19 cellular contexts compared by ENCODE assay signal in genomic region chr13:43831088-43831487, GRCh38. TPM values are rescaled to one million over a fixed set of nuclear protein-coding genes. Genes with fewer than 3 reads are reported as not detected.
DNase-seq lines count a peak whose midpoint lies in the region; ATAC-seq and TF ChIP-seq lines count a peak whose summit lies in the region.
"Had no signal": no experiment of that assay in that cellular context is flagged by ENCODE, and none has a peak within 500 bp of the region (broad histone marks: within the 10 kb centered on the region; RNA-seq: fewer than 3 reads in every experiment).

No MANE protein-coding gene starts in this region.

- H2AK5ac ChIP-seq in mesenchymal stem cell (ENCODE audit: low read length, severe bottlenecking): no peak overlapping the region

- DNase-seq in Daoy (ENCODE audit: low read depth): peak; percentile 2
- peak; percentile 43 for DNase-seq in NCI-H69 (lab: John Stamatoyannopoulos, UW)
- peak; percentile 38 for DNase-seq in epithelial cell of esophagus (ENCODE audit: low read depth)
- DNase-seq in mesenchymal stem cell: peak; percentile 34
- no peak for DNase-seq in HEK293T (ENCODE audit: extremely low spot score)
- DNase-seq in aorta: no peak
- DNase-seq: activated B cell treated with CpG ODN at 0.5 μM for 24 hours; activated CD8-positive, alpha-beta T cell treated with anti-CD3 and anti-CD28 coated beads, Interleukin-2, amount 10 ng/mL, durations not matched to agents 7 days and 5 days; activated naive CD8-positive, alpha-beta T cell treated with anti-CD3 and anti-CD28 coated beads for 36 hours; activated T-cell treated with anti-CD3 and anti-CD28 coated beads, Interleukin-2, amount 50 U/mL, for 72 hours; DMS79 treated with DMSO at 0.1 percent for 48 hours; GOT3; mucosa of descending colon; NCI-H1930; NCI-H524 treated with DMSO at 0.1 percent for 48 hours; SJCRH30 had no signal

- no peak overlapping the region for H3K4me2 ChIP-seq in mesenchymal stem cell (ENCODE audit: low read length, poor library complexity, severe bottlenecking)

- no peak overlapping the region for H2BK120ac ChIP-seq in mesenchymal stem cell (ENCODE audit: low read depth, low read length)

- H3K4me3 ChIP-seq in epithelial cell of esophagus (ENCODE audit: low read length) (no peak overlapping the region), mesenchymal stem cell (ENCODE audit: insufficient read depth in 1 of 2, low read depth in 1 of 2, low read length in 2 of 2) (peak overlapping the region in 1 of 2 experiments; percentile 64), aorta (ENCODE audit: low read length in 2 of 2) (no peak overlapping the region)
- H3K4me3 ChIP-seq: mucosa of descending colon, SJCRH30 had no signal

- no peak overlapping the region for H4K91ac ChIP-seq in mesenchymal stem cell (ENCODE audit: low read length)

- no peak overlapping the region for H3K14ac ChIP-seq in mesenchymal stem cell (ENCODE audit: low read length in 2 of 2)

- no peaks in the 10 kb centered on the region for H3K36me3 ChIP-seq in mesenchymal stem cell (ENCODE audit: control insufficient read depth in 1 of 2, insufficient read depth in 2 of 2, low read depth in 1 of 2, low read length in 2 of 2)
- no peaks in the 10 kb centered on the region for H3K36me3 ChIP-seq in aorta (ENCODE audit: control insufficient read depth in 1 of 2, insufficient read depth in 2 of 2, low read length in 1 of 2)
- H3K36me3 ChIP-seq: SJCRH30 had no signal

- H3K27ac ChIP-seq in mesenchymal stem cell (ENCODE audit: low read length, poor library complexity, severe bottlenecking): no peak overlapping the region
- no peak overlapping the region for H3K27ac ChIP-seq in aorta (ENCODE audit: low read depth in 1 of 2, low read length in 2 of 2)
- H3K27ac ChIP-seq: SJCRH30 had no signal

- peak overlapping the region; percentile 80 for H3K9ac ChIP-seq in mesenchymal stem cell (ENCODE audit: low read length)

- no peak overlapping the region for H3K18ac ChIP-seq in mesenchymal stem cell (ENCODE audit: low read depth in 1 of 2, low read length in 2 of 2)

- H3K4me1 ChIP-seq in mesenchymal stem cell (ENCODE audit: control insufficient read depth, insufficient read depth, low read depth, low read length) (no peaks in the 10 kb centered on the region), aorta (ENCODE audit: control insufficient read depth in 1 of 2, insufficient read depth in 2 of 2, low read length in 2 of 2) (no peaks in the 10 kb centered on the region)
- H3K4me1 ChIP-seq: SJCRH30 had no signal

- WGBS in mesenchymal stem cell: 74% methylated on average over 1 of the region's 2 CpGs
- WGBS in aorta, 2 donors: 26 to 34% methylated on average over 2 of the region's 2 CpGs

- H2BK15ac ChIP-seq in mesenchymal stem cell (ENCODE audit: low read depth, poor library complexity, severe bottlenecking): no peak overlapping the region

- CTCF ChIA-PET in HEK293T (lab: Yijun Ruan, JAX): no interaction called here

- H3K9me3 ChIP-seq in mesenchymal stem cell (ENCODE audit: control insufficient read depth, low read length) (no peaks in the 10 kb centered on the region), aorta (ENCODE audit: control insufficient read depth, low read length) (no peaks in the 10 kb centered on the region)
- H3K9me3 ChIP-seq: mucosa of descending colon, SJCRH30 had no signal

- no peak overlapping the region for H3K4ac ChIP-seq in mesenchymal stem cell (ENCODE audit: low read depth in 1 of 2, low read length in 2 of 2)

- no peak overlapping the region for H4K8ac ChIP-seq in mesenchymal stem cell (ENCODE audit: low read length)

- H3K79me1 ChIP-seq in mesenchymal stem cell (replicated peaks; ENCODE audit: low read length, poor library complexity, severe bottlenecking): no peaks in the 10 kb centered on the region

- H3K23ac ChIP-seq in mesenchymal stem cell (ENCODE audit: low read length in 2 of 2): no peak overlapping the region

- H3K27me3 ChIP-seq in mesenchymal stem cell (ENCODE audit: control insufficient read depth in 1 of 2, insufficient read depth in 1 of 2, low read length in 2 of 2) (no peaks in the 10 kb centered on the region), aorta (ENCODE audit: control insufficient read depth in 1 of 2, insufficient read depth in 2 of 2, low read length in 1 of 2) (no peaks in the 10 kb centered on the region)
- H3K27me3 ChIP-seq: SJCRH30 had no signal

- H2BK12ac ChIP-seq in mesenchymal stem cell (ENCODE audit: low read length in 2 of 2): no peak overlapping the region

- H2AFZ ChIP-seq in mesenchymal stem cell (ENCODE audit: low read depth, low read length): no peak overlapping the region

- ATAC-seq in HG03460 (IDR thresholded peaks at IDR 0.05; ENCODE audit: unreplicated experiment): no peak
- ATAC-seq in aorta (ENCODE audit: low FRiP score): no peak
- ATAC-seq in GM19397 (IDR thresholded peaks at IDR 0.05; ENCODE audit: unreplicated experiment): no peak
- ATAC-seq: activated CD8-positive, alpha-beta T cell treated with anti-CD3 and anti-CD28 coated beads, Interleukin-2, amount 10 ng/mL, durations not matched to agents 7 days and 5 days; activated T-cell treated with anti-CD3 and anti-CD28 coated beads, Interleukin-2, amount 50 U/mL, for 72 hours; mucosa of descending colon had no signal

- no peak overlapping the region for H2BK5ac ChIP-seq in mesenchymal stem cell (ENCODE audit: low read depth, low read length, poor library complexity, severe bottlenecking)

- TF ChIP-seq CTCF in epithelial cell of esophagus (IDR thresholded peaks at IDR 0.05; ENCODE audit: insufficient read depth, low read depth, low read length, missing control alignments): no peak

- POLR2A ChIA-PET in HEK293T (lab: Yijun Ruan, JAX): no interaction called here

- intact Hi-C loops in aorta (cut with DNase I): no loop called here

TF ChIP-seq in HEK293T, 16 proteins besides CTCF, POLR2A, EP300 and RAD21:
- TF ChIP-seq LEF1 (IDR thresholded peaks at IDR 0.05; ENCODE audit: borderline replicate concordance) (no peak), FOXA1 (IDR thresholded peaks at IDR 0.05) (no peak), L3MBTL2 (conservative IDR thresholded peaks at IDR 0.05) (no peak), BHLHE40 (IDR thresholded peaks at IDR 0.05; ENCODE audit: borderline replicate concordance) (no peak), TARDBP (IDR thresholded peaks at IDR 0.05) (no peak)

RNA-seq across cellular contexts. Expression of gene ENOX1, which starts 44.3 kb away (rescaled TPM):
- total RNA-seq in Daoy (2014; rRNA removed; shearing (Covaris generic)): 0.69 and 1.5 TPM in 2 replicates
- polyA plus RNA-seq in mesenchymal stem cell (2013, experiment 1 of 2): 4.8 TPM
- 4.8 TPM for polyA plus RNA-seq in mesenchymal stem cell (2013, experiment 2 of 2)
- 1 to 10 TPM; 1.4 to 2.2 TPM for total RNA-seq in aorta
- polyA plus RNA-seq in aorta: under 1 TPM in 1 of 2 donors, not detected in 1; 0.15 TPM
- total RNA-seq: activated B cell treated with CpG ODN at 0.5 μM for 24 hours; activated naive CD8-positive, alpha-beta T cell treated with anti-CD3 and anti-CD28 coated beads for 36 hours; T-helper 2 cell treated with Interferon-gamma antibody and Interleukin-4, amounts not matched to agents 100 ng/mL and 5 ng/mL, for 36 hours had no signal

RNA-seq across cellular contexts. Expression of gene CCDC122, which starts 48.5 kb away (rescaled TPM):
- 3.3 and 6.0 TPM in 2 replicates for total RNA-seq in Daoy (2014; rRNA removed; shearing (Covaris generic))
- 3.9 TPM for polyA plus RNA-seq in mesenchymal stem cell (2013, experiment 1 of 2)
- 4.8 TPM for polyA plus RNA-seq in mesenchymal stem cell (2013, experiment 2 of 2)
- total RNA-seq in aorta: 1 to 10 TPM; 6.4 to 8.6 TPM
- 1 to 10 TPM; 3.1 to 3.4 TPM for polyA plus RNA-seq in aorta

RNA-seq across cellular contexts. Expression of gene LACC1, which starts 48.6 kb away (rescaled TPM):
- total RNA-seq in Daoy (2014; rRNA removed; shearing (Covaris generic)): 5.2 and 8.6 TPM in 2 replicates
- 14.7 TPM for polyA plus RNA-seq in mesenchymal stem cell (2013, experiment 1 of 2)
- polyA plus RNA-seq in mesenchymal stem cell (2013, experiment 2 of 2): 15.3 TPM
- total RNA-seq in aorta: 1 to 10 TPM; 8.2 to 9.4 TPM
- 10 to 100 TPM in 1 of 2 donors, 1 to 10 TPM in 1; 5.3 to 12.3 TPM for polyA plus RNA-seq in aorta

Comparison
In these comparisons a context has a peak if more than half of its experiments do, and no peak if none do; other contexts are left out.
1. DNase-seq: peak in Daoy (single experiment), NCI-H69 (single experiment), epithelial cell of esophagus (single experiment) and mesenchymal stem cell (single experiment); none in HEK293T (single experiment) and aorta (0 of 2).